In the genomic region with DNA sequence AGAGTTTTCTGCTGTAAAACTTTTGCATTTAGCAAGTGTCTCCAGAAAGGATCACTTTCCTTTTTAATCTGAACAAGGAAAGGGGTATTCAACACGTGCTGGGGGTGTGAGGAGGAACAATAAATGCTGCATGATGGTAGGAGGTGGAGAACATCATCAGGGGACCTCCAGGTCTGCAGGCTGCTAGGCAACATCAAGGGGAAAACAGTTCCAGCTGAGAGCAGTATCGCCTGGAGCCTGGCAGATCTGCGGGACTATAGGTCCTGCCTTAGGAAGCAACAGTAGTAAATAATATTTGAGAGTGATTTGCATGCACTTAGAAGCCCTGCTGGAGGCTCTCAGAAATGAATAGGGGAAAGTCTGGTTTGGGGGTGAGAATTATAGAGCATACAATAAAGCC, we compare ENCODE assay signal across 26 cellular contexts.
DNase-seq lines count a peak whose midpoint lies in the region; ATAC-seq, FAIRE-seq and TF ChIP-seq lines count a peak whose summit lies in the region.
"Had no signal": no experiment of that assay in that cellular context is flagged by ENCODE, and none has a peak within 500 bp of the region (broad histone marks: within the 10 kb centered on the region; RNA-seq: fewer than 3 reads in every experiment).

No MANE protein-coding gene starts in this region.

- CTCF ChIA-PET in H1 (lab: Charles Lee; ENCODE audit: partially characterized antibody): interaction anchor here (1.0 to 1.1 kb wide), 3 partner anchors 13 to 32 kb away, joined by 3 read pairs; no protein-coding TSS in a partner anchor

- H4K91ac ChIP-seq in H1 (replicated peaks; ENCODE audit: insufficient read length, low read length): no peak overlapping the region

- H2AFZ ChIP-seq in GM23338: peak overlapping the region; percentile 96
- H2AFZ ChIP-seq in H1 (ENCODE audit: low read length): peak overlapping the region; percentile 35; the same call in 1 of the 2 replicates
- peak overlapping the region; percentile 90 for H2AFZ ChIP-seq in neural progenitor cell (replicated peaks)
- H2AFZ ChIP-seq: GM23248 had no signal

- no peak for FAIRE-seq in H1 (lab: Jason Lieb, UNC)
- FAIRE-seq: GM12892 had no signal

- 81% methylated on average over 3 of the region's 3 CpGs; no CpG with 5 or more reads in 1 of the 2 experiments for WGBS in H1 (ENCODE audit: extremely low coverage in 1 of 2, insufficient coverage in 1 of 2, insufficient read length in 1 of 2, insufficient replicate concordance in 2 of 2, low coverage in 1 of 2, low lambda C conversion rate in 2 of 2, missing lambda C conversion rate in 1 of 2), 2 experiments

- H2BK12ac ChIP-seq in H1 (ENCODE audit: low read depth, low read length): no peak overlapping the region

- H3K4me3 ChIP-seq in GM23338 (no peak overlapping the region), H1 (ENCODE audit: extremely low read depth in 1 of 4, insufficient read depth in 2 of 4, low read depth in 3 of 4, low read length in 4 of 4) (no peak overlapping the region), neural progenitor cell (no peak overlapping the region)
- H3K4me3 ChIP-seq: GM23248, HAP-1 had no signal

- H3K27ac ChIP-seq in GM23338 (ENCODE audit: low read depth): no peak overlapping the region
- H3K27ac ChIP-seq in H1 (ENCODE audit: low read depth, low read length): no peak overlapping the region
- H3K27ac ChIP-seq in neural progenitor cell: no peak overlapping the region
- H3K27ac ChIP-seq: GM23248, RWPE1 had no signal

- no peak overlapping the region for H3K4me2 ChIP-seq in GM23338
- no peak overlapping the region for H3K4me2 ChIP-seq in H1 (ENCODE audit: insufficient read depth in 1 of 2, low read depth in 2 of 2, low read length in 2 of 2)
- no peak overlapping the region for H3K4me2 ChIP-seq in neural progenitor cell

- TF ChIP-seq RAD21 in H1 (IDR thresholded peaks at IDR 0.05 in 1 of 2, conservative IDR thresholded peaks at IDR 0.05 in 1 of 2; ENCODE audit: low read depth in 2 of 2, low read length in 2 of 2): no peak

- H2BK120ac ChIP-seq in H1 (replicated peaks; ENCODE audit: low read depth, low read length): no peak overlapping the region

- H3K27me3 ChIP-seq in GM23338 (ENCODE audit: insufficient read depth) (no peaks in the 10 kb centered on the region), H1 (replicated peaks in 1 of 4; ENCODE audit: control insufficient read depth in 3 of 4, extremely low read depth in 1 of 4, insufficient read depth in 3 of 4, low read length in 3 of 4) (no peaks in the 10 kb centered on the region), neural progenitor cell (no peaks in the 10 kb centered on the region)

- no peak for TF ChIP-seq POLR2A in H1 (IDR thresholded peaks at IDR 0.05; ENCODE audit: control extremely low read depth in 1 of 2, low read depth in 2 of 2, low read length in 2 of 2)

- H3K9ac ChIP-seq in H1 (replicated peaks in 1 of 4; ENCODE audit: extremely low read depth in 1 of 4, low read depth in 3 of 4, low read length in 3 of 4) (no peak overlapping the region), neural progenitor cell (no peak overlapping the region)
- H3K9ac ChIP-seq: GM23248 had no signal

- no peaks in the 10 kb centered on the region for H3K79me2 ChIP-seq in GM23338 (replicated peaks; ENCODE audit: insufficient read depth)
- H3K79me2 ChIP-seq in H1 (ENCODE audit: control insufficient read depth in 1 of 2, insufficient read depth in 2 of 2, low read length in 2 of 2): no peaks in the 10 kb centered on the region
- no peaks in the 10 kb centered on the region for H3K79me2 ChIP-seq in neural progenitor cell (ENCODE audit: low read depth)

- H3K27me3 Mint-ChIP-seq in GM23338 (ENCODE audit: insufficient read depth, low read depth, poor library complexity) (no peaks in the 10 kb centered on the region), neural progenitor cell (ENCODE audit: insufficient read depth, low read depth) (peaks cover 4% of the 10 kb centered on the region)

- H3K36me3 ChIP-seq in GM23338 (ENCODE audit: insufficient read depth): no peaks in the 10 kb centered on the region
- H3K36me3 ChIP-seq in H1 (ENCODE audit: control insufficient read depth in 2 of 4, insufficient read depth in 4 of 4, low read length in 3 of 4): no peaks in the 10 kb centered on the region
- H3K36me3 ChIP-seq in neural progenitor cell: no peaks in the 10 kb centered on the region
- H3K36me3 ChIP-seq: HAP-1 had no signal

- H3K27ac Mint-ChIP-seq in GM23338: no peak overlapping the region
- H3K27ac Mint-ChIP-seq in neural progenitor cell: peak overlapping the region; percentile 11
- H3K27ac Mint-ChIP-seq: CD4-positive, alpha-beta memory T cell; HFFc6 had no signal

- H4K8ac ChIP-seq in H1 (ENCODE audit: extremely low read depth, insufficient read depth, low read length): no peak overlapping the region

- no peak overlapping the region for H3K4me3 Mint-ChIP-seq in GM23338
- H3K4me3 Mint-ChIP-seq in neural progenitor cell: no peak overlapping the region
- H3K4me3 Mint-ChIP-seq: CD4-positive, alpha-beta memory T cell; HFFc6 had no signal

- H3K56ac ChIP-seq in H1 (replicated peaks; ENCODE audit: insufficient read length, low read depth, low read length): no peak overlapping the region

- no peaks in the 10 kb centered on the region for H4K20me1 ChIP-seq in GM23338 (replicated peaks; ENCODE audit: insufficient read depth)
- H4K20me1 ChIP-seq in H1 (replicated peaks in 1 of 2; ENCODE audit: control insufficient read depth in 1 of 2, insufficient read depth in 2 of 2, low read length in 2 of 2): no peaks in the 10 kb centered on the region
- H4K20me1 ChIP-seq in neural progenitor cell (ENCODE audit: low read depth): no peaks in the 10 kb centered on the region

- no peak for DNase-seq in GM23338 (ENCODE audit: low spot score)
- peak; percentile 76 for DNase-seq in NCI-H345 (lab: John Stamatoyannopoulos, UW)
- DNase-seq in H1 (ENCODE audit: low read depth in 1 of 2, low spot score in 2 of 2): no peak
- DNase-seq in neural progenitor cell (ENCODE audit: low spot score): no peak
- DNase-seq: C1 segment of cervical spinal cord; CD4-positive, alpha-beta memory T cell; COR-L47; DMS79 treated with DMSO at 0.1 percent for 48 hours; GM23248; HFFc6; IMR-90; KG1; MM.1S; NCI-H1436; NCI-H187; NCI-H2081 treated with DMSO at 0.1 percent for 48 hours; NCI-H446 treated with DMSO at 0.1 percent for 48 hours; SHP77; T-helper 1 cell had no signal

- H3K23ac ChIP-seq in H1 (ENCODE audit: insufficient read length): no peak overlapping the region

- no peaks in the 10 kb centered on the region for H3K23me2 ChIP-seq in H1 (ENCODE audit: low read depth, low read length)

- H3K79me1 ChIP-seq in H1 (ENCODE audit: low read depth, low read length): no peaks in the 10 kb centered on the region

- peaks cover 18% of the 10 kb centered on the region for H3K9me2 ChIP-seq in GM23338 (ENCODE audit: insufficient read depth)

- H3K9me3 Mint-ChIP-seq in GM23338 (peaks cover 3% of the 10 kb centered on the region; the same call in 2 of the 3 replicates), neural progenitor cell (no peaks in the 10 kb centered on the region)
- H3K9me3 Mint-ChIP-seq: HFFc6 had no signal

- peaks cover 0 to 3% of the 10 kb centered on the region in 2 experiments; a peak in 1 of 4 replicates for H3K9me3 ChIP-seq in H1 (ENCODE audit: insufficient read depth in 2 of 2, low read depth in 1 of 2, low read length in 1 of 2)
- no peaks in the 10 kb centered on the region for H3K9me3 ChIP-seq in neural progenitor cell (ENCODE audit: low read depth)
- H3K9me3 ChIP-seq: HAP-1 had no signal

- H3K4me1 ChIP-seq in GM23338 (ENCODE audit: insufficient read depth): peaks cover 4% of the 10 kb centered on the region; the same call in 1 of the 2 replicates
- peaks cover 0 to 3% (median 0%) of the 10 kb centered on the region in 4 experiments; a peak in 1 of 7 replicates for H3K4me1 ChIP-seq in H1 (replicated peaks in 1 of 4; ENCODE audit: control insufficient read depth in 3 of 4, insufficient read depth in 4 of 4, low read length in 3 of 4)
- no peaks in the 10 kb centered on the region for H3K4me1 ChIP-seq in neural progenitor cell
- H3K4me1 ChIP-seq: HAP-1 had no signal

- H3K4ac ChIP-seq in H1 (replicated peaks; ENCODE audit: insufficient read length, low read depth, low read length): no peak overlapping the region

- TF ChIP-seq CTCF in GM23338 (conservative IDR thresholded peaks at IDR 0.05; ENCODE audit: low read depth in 2 of 2): no peak
- TF ChIP-seq CTCF in H1 (IDR thresholded peaks at IDR 0.05; ENCODE audit: control extremely low read depth in 1 of 3, insufficient read depth in 1 of 3, low read depth in 1 of 3, low read length in 3 of 3): no peak
- no peak for TF ChIP-seq CTCF in neural progenitor cell (IDR thresholded peaks at IDR 0.05)

- H3K36me3 Mint-ChIP-seq in GM23338 (ENCODE audit: low read depth): peaks cover 6% of the 10 kb centered on the region; the same call in 1 of the 3 replicates
- H3K36me3 Mint-ChIP-seq in neural progenitor cell: no peaks in the 10 kb centered on the region
- H3K36me3 Mint-ChIP-seq: CD4-positive, alpha-beta memory T cell had no signal

- H4K5ac ChIP-seq in H1 (ENCODE audit: insufficient read length, low read depth, low read length): no peak overlapping the region

- TF ChIP-seq EP300 in H1 (IDR thresholded peaks at IDR 0.05; ENCODE audit: borderline replicate concordance in 1 of 2, low read depth in 2 of 2, low read length in 2 of 2): no peak

- H3F3A ChIP-seq in GM23338 (replicated peaks; ENCODE audit: low read depth) (no peaks in the 10 kb centered on the region), neural progenitor cell (ENCODE audit: low read depth) (no peaks in the 10 kb centered on the region)

- H3K4me1 Mint-ChIP-seq in GM23338 (no peaks in the 10 kb centered on the region; the same call in 2 of the 3 replicates), neural progenitor cell (peaks cover 19% of the 10 kb centered on the region)

- H2BK15ac ChIP-seq in H1 (ENCODE audit: low read length): no peak overlapping the region

- H3K18ac ChIP-seq in H1 (ENCODE audit: extremely low read depth, low read length): no peak overlapping the region

- ATAC-seq in GM23338: no peak
- ATAC-seq in HG03354 (IDR thresholded peaks at IDR 0.05; ENCODE audit: poor library complexity, severe bottlenecking, unreplicated experiment): no peak
- no peak for ATAC-seq in GM19467 (IDR thresholded peaks at IDR 0.05; ENCODE audit: unreplicated experiment)
- ATAC-seq in HG02970 (IDR thresholded peaks at IDR 0.05; ENCODE audit: low FRiP score, unreplicated experiment): no peak
- ATAC-seq: Panc1 had no signal

- H2BK20ac ChIP-seq in H1 (ENCODE audit: low read length): no peak overlapping the region

- no peak overlapping the region for H2BK5ac ChIP-seq in H1 (ENCODE audit: low read depth, low read length)

- POLR2A ChIA-PET in H1 (lab: Charles Lee; ENCODE audit: partially characterized antibody): no interaction called here

- H2AK5ac ChIP-seq in H1 (ENCODE audit: low read depth, low read length): no peak overlapping the region

- no peak overlapping the region for H3K14ac ChIP-seq in H1 (ENCODE audit: insufficient read length)

TF ChIP-seq in GM23338, 12 proteins besides CTCF, POLR2A, EP300 and RAD21 (continues in another document):
- no peak for TF ChIP-seq STAT1 (IDR thresholded peaks at IDR 0.05; ENCODE audit: unreplicated experiment)

TF ChIP-seq in H1, 55 proteins besides CTCF, POLR2A, EP300 and RAD21 (continues in another document):
- TF ChIP-seq BRCA1 (IDR thresholded peaks at IDR 0.05; ENCODE audit: low read depth, low read length): no peak
- no peak for TF ChIP-seq RNF2 (IDR thresholded peaks at IDR 0.05; ENCODE audit: borderline replicate concordance, low read depth, low read length, missing control alignments, poor library complexity, severe bottlenecking)

Comparison
In these comparisons a context has a peak if more than half of its experiments do, and no peak if none do; other contexts are left out.
1. H2AFZ ChIP-seq: peak in every context shown above with its lines; median percentile 96 in GM23338; 90 in neural progenitor cell; 35 in H1.